In the genomic region with DNA sequence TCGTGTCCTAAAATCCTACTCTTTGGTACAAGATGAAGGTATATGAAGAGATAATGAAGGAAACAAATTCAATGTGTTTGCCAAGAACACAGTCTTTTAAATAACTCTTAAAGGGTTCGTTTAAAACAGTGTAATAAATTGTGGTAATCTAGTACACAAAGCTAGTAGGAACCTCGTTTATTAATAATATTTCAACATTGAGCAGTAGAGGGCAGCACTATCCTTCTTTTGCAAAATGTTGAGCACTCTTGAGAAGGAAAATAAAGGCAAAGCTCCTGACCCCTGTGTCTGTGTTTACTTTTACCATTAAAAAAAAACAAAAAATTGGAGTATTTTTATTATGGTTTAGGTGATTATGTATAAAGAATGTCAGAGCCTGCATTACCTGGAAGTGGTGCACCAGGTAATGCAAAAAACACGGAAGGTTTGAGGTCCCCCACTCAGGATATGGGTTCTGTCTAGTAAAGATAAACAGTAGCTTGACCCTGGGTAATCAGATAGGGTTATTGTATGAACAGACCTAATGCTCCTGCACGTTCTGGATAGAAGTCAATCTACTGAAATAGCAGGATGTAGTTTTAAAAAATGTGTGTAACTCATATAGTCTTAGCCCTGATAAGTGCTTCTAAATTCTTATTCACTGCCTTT, we compare ENCODE assay signal across 8 cellular contexts. TPM values are rescaled to one million over a fixed set of nuclear protein-coding genes. Genes with fewer than 3 reads are reported as not detected.
DNase-seq lines count a peak whose midpoint lies in the region; ATAC-seq and TF ChIP-seq lines count a peak whose summit lies in the region.

No MANE protein-coding gene starts in this region.

- no peak overlapping the region for H2BK20ac ChIP-seq in IMR-90 (ENCODE audit: low read depth, low read length)

- in situ Hi-C loops in IMR-90 (cut with MboI; ENCODE audit: low sequenced_read_pairs): loop anchor here (10.0 kb wide), 1 partner anchor 279 kb away; no protein-coding TSS in a partner anchor

- DNase-seq in NCI-H1436 (lab: John Stamatoyannopoulos, UW): peak; percentile 47
- DNase-seq in NCI-H1436 treated with DMSO at 0.1 percent for 48 hours (lab: John Stamatoyannopoulos, UW): no peak
- peak; percentile 59 for DNase-seq in IMR-90
- peak; percentile 74 for DNase-seq in RKO (ENCODE audit: low spot score)
- peak; percentile 81 to 83 for DNase-seq in erythroblast (lab: John Stamatoyannopoulos, UW)
- no peak for DNase-seq in osteoblast (ENCODE audit: insufficient read length, low spot score, missing footprints)
- DNase-seq in HuH-7.5 (ENCODE audit: low spot score): no peak
- DNase-seq in 8988T: no peak

- H4K8ac ChIP-seq in IMR-90 (ENCODE audit: low read depth in 2 of 2, low read length in 2 of 2): no peak overlapping the region

- no peak overlapping the region for H2BK15ac ChIP-seq in IMR-90 (ENCODE audit: low read depth, low read length)

- H3K56ac ChIP-seq in IMR-90 (ENCODE audit: extremely low read depth, insufficient read depth, low read length): no peak overlapping the region

- H3K4ac ChIP-seq in IMR-90 (ENCODE audit: low read depth, low read length): no peak overlapping the region

- H3K14ac ChIP-seq in IMR-90 (replicated peaks; ENCODE audit: low read depth, low read length): no peak overlapping the region

- CTCF ChIA-PET in IMR-90 (lab: Yijun Ruan, JAX): interaction anchor here (0.6 to 2.0 kb wide), 22 partner anchors 8 to 1457 kb away, joined by 3 to 15 read pairs (median 4); no protein-coding TSS in a partner anchor

- TF ChIP-seq CTCF in IMR-90 (conservative IDR thresholded peaks at IDR 0.05; ENCODE audit: low read depth, low read length) (peak; percentile 66), osteoblast (IDR thresholded peaks at IDR 0.05; ENCODE audit: extremely low read depth, low read depth, low read length) (peak; percentile 60)

- H3K27me3 ChIP-seq in IMR-90 (ENCODE audit: control insufficient read depth, insufficient read depth, low read length): no peaks in the 10 kb centered on the region
- no peaks in the 10 kb centered on the region for H3K27me3 ChIP-seq in osteoblast (ENCODE audit: insufficient read depth, low read length)

- H3K9me3 ChIP-seq in IMR-90 (ENCODE audit: control insufficient read depth, insufficient read depth, low read length): no peaks in the 10 kb centered on the region
- no peaks in the 10 kb centered on the region for H3K9me3 ChIP-seq in osteoblast (ENCODE audit: low read depth, low read length)

- TF ChIP-seq RAD21 in IMR-90 (IDR thresholded peaks at IDR 0.05; ENCODE audit: low read length): peak; percentile 70

- POLR2A ChIA-PET in IMR-90 (lab: Charles Lee; ENCODE audit: unreplicated experiment): no interaction called here

- H2BK5ac ChIP-seq in IMR-90 (ENCODE audit: low read depth, low read length, poor library complexity, severe bottlenecking): no peak overlapping the region

- WGBS in IMR-90 (ENCODE audit: extremely low coverage in 2 of 2, insufficient read length in 1 of 2), 2 experiments: no CpG with 5 or more reads among the region's 5 CpGs

- H3K36me3 ChIP-seq in IMR-90 (ENCODE audit: control insufficient read depth, insufficient read depth, low read length) (0 out of 2 replicates have a peak, but pooled peaks cover 1% of the 10 kb centered on the region), osteoblast (ENCODE audit: insufficient read depth, low read length) (no peaks in the 10 kb centered on the region)

- BruUV-seq in IMR-90 (replicated peaks; lab: Mats Ljungman, UMichigan): no TSS peak

- H2AFZ ChIP-seq in IMR-90 (replicated peaks; ENCODE audit: low read length, poor library complexity) (no peak overlapping the region), osteoblast (ENCODE audit: low read length) (no peak overlapping the region)

- ATAC-seq in IMR-90 (ENCODE audit: low read depth): peak; percentile 87

- no peak overlapping the region for H4K5ac ChIP-seq in IMR-90 (ENCODE audit: low read depth, low read length)

- intact Hi-C loops in IMR-90 (cut with micrococcal nuclease): loop anchor here (1.0 kb wide), 2 partner anchors 112 to 176 kb away; no protein-coding TSS in a partner anchor

- peaks cover 5 to 25% of the 10 kb centered on the region in 2 experiments for H3K79me1 ChIP-seq in IMR-90 (ENCODE audit: low read depth in 1 of 2, low read length in 2 of 2)

- H3K4me1 ChIP-seq in IMR-90 (ENCODE audit: control insufficient read depth, insufficient read depth, low read length): no peaks in the 10 kb centered on the region
- H3K4me1 ChIP-seq in osteoblast (ENCODE audit: insufficient read depth, low read length): peaks cover 9% of the 10 kb centered on the region

- TF ChIP-seq POLR2A in IMR-90 (IDR thresholded peaks at IDR 0.05; ENCODE audit: low read depth, low read length): no peak
- TF ChIP-seq POLR2A in erythroblast (IDR thresholded peaks at IDR 0.05; ENCODE audit: low read length): no peak

- H3K9ac ChIP-seq in IMR-90 (ENCODE audit: low read depth, low read length): no peak overlapping the region

- no peak overlapping the region for H2AK5ac ChIP-seq in IMR-90 (ENCODE audit: low read depth, low read length)

- no peak overlapping the region for H3K4me2 ChIP-seq in IMR-90 (ENCODE audit: low read depth, low read length)
- no peak overlapping the region for H3K4me2 ChIP-seq in osteoblast (ENCODE audit: insufficient read depth, low read length)

- no peaks in the 10 kb centered on the region; the same call in 1 of the 2 replicates for H3K9me1 ChIP-seq in IMR-90 (ENCODE audit: insufficient read depth, low read length)

- dilution Hi-C loops in IMR-90 (cut with HindIII; ENCODE audit: low sequenced_read_pairs, unreplicated experiment): no loop called here

- no peak overlapping the region for H2AK9ac ChIP-seq in IMR-90 (replicated peaks; ENCODE audit: low read depth, low read length, poor library complexity)

- H4K91ac ChIP-seq in IMR-90 (ENCODE audit: insufficient read depth, low read depth, low read length): no peak overlapping the region

- H2BK120ac ChIP-seq in IMR-90 (ENCODE audit: low read depth, low read length): no peak overlapping the region

- H4K20me1 ChIP-seq in IMR-90 (ENCODE audit: insufficient read depth, low read length) (no peaks in the 10 kb centered on the region), osteoblast (ENCODE audit: insufficient read depth, low read length) (no peaks in the 10 kb centered on the region)

- H3K4me3 ChIP-seq in IMR-90 (ENCODE audit: insufficient read depth, low read depth, low read length) (no peak overlapping the region), osteoblast (ENCODE audit: insufficient read depth, low read length) (no peak overlapping the region)

- H3K27ac ChIP-seq in IMR-90 (ENCODE audit: insufficient read depth, low read length) (no peak overlapping the region), osteoblast (ENCODE audit: low read depth, low read length) (no peak overlapping the region)

- no peak overlapping the region for H3K23ac ChIP-seq in IMR-90 (ENCODE audit: low read depth, low read length)

- peaks cover 26% of the 10 kb centered on the region for H3K79me2 ChIP-seq in osteoblast (ENCODE audit: insufficient read depth, low read length)

- no peak overlapping the region for H3K18ac ChIP-seq in IMR-90 (ENCODE audit: low read depth, low read length)

TF ChIP-seq in IMR-90, 13 proteins besides CTCF, POLR2A, EP300 and RAD21:
- TF ChIP-seq BHLHE40 (IDR thresholded peaks at IDR 0.05; ENCODE audit: low read depth, low read length) (no peak), MAFK (IDR thresholded peaks at IDR 0.05; ENCODE audit: low read depth, low read length) (no peak), RCOR1 (IDR thresholded peaks at IDR 0.05; ENCODE audit: insufficient replicate concordance, low read length) (no peak), CEBPB (IDR thresholded peaks at IDR 0.05; ENCODE audit: low read depth, low read length) (no peak), MAZ (IDR thresholded peaks at IDR 0.05; ENCODE audit: borderline replicate concordance, low read depth, low read length) (no peak), SMC3 (IDR thresholded peaks at IDR 0.05; ENCODE audit: low read depth, low read length) (peak; percentile 61)
- TF ChIP-seq, protein P1, sequence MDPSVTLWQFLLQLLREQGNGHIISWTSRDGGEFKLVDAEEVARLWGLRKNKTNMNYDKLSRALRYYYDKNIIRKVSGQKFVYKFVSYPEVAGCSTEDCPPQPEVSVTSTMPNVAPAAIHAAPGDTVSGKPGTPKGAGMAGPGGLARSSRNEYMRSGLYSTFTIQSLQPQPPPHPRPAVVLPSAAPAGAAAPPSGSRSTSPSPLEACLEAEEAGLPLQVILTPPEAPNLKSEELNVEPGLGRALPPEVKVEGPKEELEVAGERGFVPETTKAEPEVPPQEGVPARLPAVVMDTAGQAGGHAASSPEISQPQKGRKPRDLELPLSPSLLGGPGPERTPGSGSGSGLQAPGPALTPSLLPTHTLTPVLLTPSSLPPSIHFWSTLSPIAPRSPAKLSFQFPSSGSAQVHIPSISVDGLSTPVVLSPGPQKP (IDR thresholded peaks at IDR 0.05; ENCODE audit: borderline replicate concordance, low read depth, low read length): no peak
TF ChIP-seq in IMR-90: peak in this region for 1.

RNA-seq across cellular contexts. Expression of a gene that starts 5.7 kb away (rescaled TPM):
- total RNA-seq in IMR-90 (2012; rRNA removed) (38.6 and 46.1 TPM in 2 replicates), osteoblast (36.2 and 42.7 TPM in 2 replicates)
- 29.2 and 29.4 TPM in 2 replicates for polyA plus RNA-seq in IMR-90 (2012; rRNA removed)
- 11.5 and 14.4 TPM in 2 replicates for polyA plus RNA-seq in IMR-90 (2012; cell fraction: cytosol; rRNA removed)
- 9.2 and 22.7 TPM in 2 replicates for polyA plus RNA-seq in IMR-90 (2012; cell fraction: nucleus; rRNA removed; ENCODE audit: low replicate concordance)

Comparison
In these comparisons a context has a peak if more than half of its experiments do, and no peak if none do; other contexts are left out.
1. DNase-seq: peak in NCI-H1436 (single experiment), IMR-90 (single experiment), RKO (single experiment) and erythroblast (2 of 2); none in NCI-H1436 treated with DMSO at 0.1 percent for 48 hours (single experiment), osteoblast (single experiment), HuH-7.5 (single experiment) and 8988T (single experiment).